29 cellular contexts compared by ENCODE assay signal in genomic region chr1:208950206-208950605, GRCh38.
"Had no signal": no experiment of that assay in that cellular context is flagged by ENCODE, and none has a peak within 500 bp of the region (broad histone marks: within the 10 kb centered on the region; RNA-seq: fewer than 3 reads in every experiment).

No MANE protein-coding gene starts in this region.

- H3K4me3 ChIP-seq: ascending aorta, cardiac muscle cell, MG63, Peyer's patch, SJSA1 had no signal

- DNase-seq: activated CD4-positive, alpha-beta T cell treated with anti-CD3 and anti-CD28 coated beads, Interleukin-2, amount 10 ng/mL, durations not matched to agents 24 days and 14 days; activated CD4-positive, alpha-beta T cell treated with anti-CD3 and anti-CD28 coated beads, Interleukin-2, amount 50 U/mL, for 4 hours; activated CD8-positive, alpha-beta T cell treated with anti-CD3 and anti-CD28 coated beads for 36 hours; activated effector memory CD4-positive, alpha-beta T cell treated with anti-CD3 and anti-CD28 coated beads, Interleukin-2, amount 50 U/mL, for 16 hours; activated naive CD4-positive, alpha-beta T cell; activated naive CD4-positive, alpha-beta T cell treated with anti-CD3 and anti-CD28 coated beads, Interleukin-2, amount 50 U/mL, for 16 hours; activated naive CD8-positive, alpha-beta T cell treated with anti-CD3 and anti-CD28 coated beads for 36 hours; activated T-cell treated with anti-CD3 and anti-CD28 coated beads, Interleukin-2, amount 50 U/mL, for 1 hour; activated T-cell treated with anti-CD3 and anti-CD28 coated beads, Interleukin-2, amount 50 U/mL, for 72 hours; amygdala; MG63; NCI-H1048; NCI-H1105 treated with DMSO at 0.1 percent for 48 hours; NCI-H1436; NCI-H1694; NCI-H1930; NCI-H2081 treated with DMSO at 0.1 percent for 48 hours; NCI-H226; NCI-H446 treated with DMSO at 0.1 percent for 48 hours; NCI-H524; NK-92 treated with Interleukin-12 subunit alpha and Interleukin-12 subunit beta, amount 100 ng/mL, for 24 hours; PC-3; Peyer's patch; RPMI8226; SHP77 treated with DMSO at 0.1 percent for 48 hours; SK-N-SH had no signal
